31 cellular contexts compared by ENCODE assay signal in the genomic region with DNA sequence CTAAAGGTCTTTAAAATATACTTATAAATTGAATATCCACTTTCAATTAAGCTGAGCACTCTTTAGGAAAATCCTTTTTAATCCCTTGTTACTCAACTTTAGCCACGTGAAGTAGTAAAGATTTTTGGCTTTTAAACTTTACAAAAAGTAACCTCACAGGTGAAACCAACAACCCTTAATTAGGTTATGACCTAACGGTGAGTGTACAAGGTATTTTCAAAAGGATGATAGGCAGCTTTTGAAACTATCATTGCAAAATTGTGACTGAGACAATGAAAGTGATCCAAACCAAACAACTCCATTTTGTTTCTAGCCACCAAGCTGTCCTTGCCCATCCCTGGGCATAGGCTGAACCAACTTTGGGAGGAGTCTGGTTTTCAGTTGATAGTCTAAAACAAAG.
"Had no signal": no experiment of that assay in that cellular context is flagged by ENCODE, and none has a peak within 500 bp of the region (broad histone marks: within the 10 kb centered on the region; RNA-seq: fewer than 3 reads in every experiment).

No MANE protein-coding gene starts in this region.

- H3K27ac ChIP-seq: ascending aorta, VCaP had no signal

- H3K4me3 Mint-ChIP-seq: activated B cell treated with CpG ODN at 0.5 μM for 24 hours; activated CD4-positive, alpha-beta memory T cell treated with anti-CD3 and anti-CD28 coated beads for 36 hours; activated CD4-positive, alpha-beta T cell treated with anti-CD3 and anti-CD28 coated beads, Interleukin-2, amount 10 ng/mL, durations not matched to agents 24 days and 14 days; activated CD8-positive, alpha-beta T cell treated with anti-CD3 and anti-CD28 coated beads for 36 hours; activated naive CD4-positive, alpha-beta T cell treated with anti-CD3 and anti-CD28 coated beads, Interleukin-2, amount 10 ng/mL, durations not matched to agents 7 days and 5 days; activated naive CD4-positive, alpha-beta T cell treated with anti-CD3 and anti-CD28 coated beads, Interleukin-2, amount 50 U/mL, for 24 hours; activated naive CD8-positive, alpha-beta T cell; activated naive CD8-positive, alpha-beta T cell treated with anti-CD3 and anti-CD28 coated beads, Interleukin-2, amount 10 ng/mL, durations not matched to agents 7 days and 5 days; activated naive CD8-positive, alpha-beta T cell treated with anti-CD3 and anti-CD28 coated beads, Interleukin-2, amount 50 U/mL, for 24 hours; activated T-cell treated with anti-CD3 and anti-CD28 coated beads, Interleukin-2, amount 50 U/mL, for 24 hours; brain; T-helper 1 cell treated with Interleukin-12 subunit alpha and Interleukin-12 subunit beta and Interleukin-4 antibody, amounts not matched to agents 30 μg/mL and 1 μg/mL, for 36 hours; T-helper 2 cell treated with Interferon-gamma antibody and Interleukin-4, amounts not matched to agents 5 μg/mL and 100 μg/mL, for 36 hours had no signal

- H3K27ac Mint-ChIP-seq: activated B cell treated with CpG ODN at 0.5 μM for 24 hours; activated CD4-positive, alpha-beta memory T cell treated with anti-CD3 and anti-CD28 coated beads for 36 hours; activated CD4-positive, alpha-beta T cell treated with anti-CD3 and anti-CD28 coated beads, Interleukin-2, amount 10 ng/mL, durations not matched to agents 24 days and 14 days; activated CD8-positive, alpha-beta T cell treated with anti-CD3 and anti-CD28 coated beads for 36 hours; activated naive CD4-positive, alpha-beta T cell treated with anti-CD3 and anti-CD28 coated beads, Interleukin-2, amount 10 ng/mL, durations not matched to agents 7 days and 5 days; activated naive CD4-positive, alpha-beta T cell treated with anti-CD3 and anti-CD28 coated beads, Interleukin-2, amount 50 U/mL, for 24 hours; activated naive CD8-positive, alpha-beta T cell; activated naive CD8-positive, alpha-beta T cell treated with anti-CD3 and anti-CD28 coated beads, Interleukin-2, amount 10 ng/mL, durations not matched to agents 7 days and 5 days; activated naive CD8-positive, alpha-beta T cell treated with anti-CD3 and anti-CD28 coated beads, Interleukin-2, amount 50 U/mL, for 24 hours; activated T-cell treated with anti-CD3 and anti-CD28 coated beads, Interleukin-2, amount 50 U/mL, for 24 hours; activated T-helper 2 cell treated with anti-CD3 and anti-CD28 coated beads, Interferon-gamma antibody, Interleukin-2, Interleukin-4, amounts not matched to agents 10 μg/mL and 5 μg/mL and 100 μg/mL, durations not matched to agents 14 hours and 24 hours and 36 hours; brain; T-helper 1 cell treated with Interleukin-12 subunit alpha and Interleukin-12 subunit beta and Interleukin-4 antibody, amounts not matched to agents 30 μg/mL and 1 μg/mL, for 36 hours; T-helper 2 cell treated with Interferon-gamma antibody and Interleukin-4, amounts not matched to agents 5 μg/mL and 100 μg/mL, for 36 hours had no signal

- DNase-seq: activated B cell treated with CpG ODN at 0.5 μM for 24 hours; activated CD4-positive, alpha-beta memory T cell treated with anti-CD3 and anti-CD28 coated beads for 36 hours; activated CD4-positive, alpha-beta T cell treated with anti-CD3 and anti-CD28 coated beads for 4 hours; activated CD4-positive, alpha-beta T cell treated with anti-CD3 and anti-CD28 coated beads, Interleukin-2, amount 10 ng/mL, durations not matched to agents 24 days and 14 days; activated CD4-positive, alpha-beta T cell treated with anti-CD3 and anti-CD28 coated beads, Interleukin-2, amount 50 U/mL, for 1 hour; activated CD4-positive, alpha-beta T cell treated with anti-CD3 and anti-CD28 coated beads, Interleukin-2, amount 50 U/mL, for 4 hours; activated CD4-positive, CD25-positive, alpha-beta regulatory T cell treated with anti-CD3 and anti-CD28 coated beads, Interleukin-2, amount 50 U/mL, for 72 hours; activated CD8-positive, alpha-beta memory T cell treated with anti-CD3 and anti-CD28 coated beads, Interleukin-2, amount 50 U/mL, for 4 hours; activated CD8-positive, alpha-beta T cell treated with anti-CD3 and anti-CD28 coated beads for 36 hours; activated effector memory CD4-positive, alpha-beta T cell treated with Interleukin-2 at 50 U/mL for 16 hours; activated gamma-delta T cell; activated naive CD4-positive, alpha-beta T cell treated with anti-CD3 and anti-CD28 coated beads, Interleukin-2, amount 10 ng/mL, durations not matched to agents 7 days and 5 days; activated naive CD4-positive, alpha-beta T cell treated with Interleukin-2 at 50 U/mL for 16 hours; activated naive CD8-positive, alpha-beta T cell treated with anti-CD3 and anti-CD28 coated beads, Interleukin-2, amount 10 ng/mL, durations not matched to agents 7 days and 5 days; activated naive CD8-positive, alpha-beta T cell treated with anti-CD3 and anti-CD28 coated beads, Interleukin-2, amount 50 U/mL, for 24 hours; activated T-cell treated with anti-CD3 and anti-CD28 coated beads, Interleukin-2, amount 50 U/mL, for 24 hours; activated T-cell treated with anti-CD3 and anti-CD28 coated beads, Interleukin-2, amount 50 U/mL, for 48 hours; amygdala; anterior cingulate cortex; central memory CD4-positive, alpha-beta T cell; T-helper 1 cell; T-helper 2 cell; T-helper 9 cell had no signal

- H3K36me3 Mint-ChIP-seq: activated CD4-positive, alpha-beta memory T cell treated with anti-CD3 and anti-CD28 coated beads for 36 hours; activated naive CD4-positive, alpha-beta T cell treated with anti-CD3 and anti-CD28 coated beads, Interleukin-2, amount 10 ng/mL, durations not matched to agents 7 days and 5 days; activated naive CD4-positive, alpha-beta T cell treated with anti-CD3 and anti-CD28 coated beads, Interleukin-2, amount 50 U/mL, for 24 hours; activated naive CD8-positive, alpha-beta T cell; activated naive CD8-positive, alpha-beta T cell treated with anti-CD3 and anti-CD28 coated beads, Interleukin-2, amount 10 ng/mL, durations not matched to agents 7 days and 5 days; brain had no signal

- H3K27me3 ChIP-seq: ascending aorta had no signal

- H3K4me1 ChIP-seq: ascending aorta had no signal

- H3K9me3 ChIP-seq: ascending aorta had no signal

- H3K36me3 ChIP-seq: ascending aorta had no signal

- H3K4me1 Mint-ChIP-seq: activated B cell treated with CpG ODN at 0.5 μM for 24 hours; activated CD4-positive, alpha-beta T cell treated with anti-CD3 and anti-CD28 coated beads, Interleukin-2, amount 10 ng/mL, durations not matched to agents 24 days and 14 days; activated naive CD4-positive, alpha-beta T cell treated with anti-CD3 and anti-CD28 coated beads, Interleukin-2, amount 10 ng/mL, durations not matched to agents 7 days and 5 days; activated naive CD4-positive, alpha-beta T cell treated with anti-CD3 and anti-CD28 coated beads, Interleukin-2, amount 50 U/mL, for 24 hours; activated naive CD8-positive, alpha-beta T cell treated with anti-CD3 and anti-CD28 coated beads, Interleukin-2, amount 10 ng/mL, durations not matched to agents 7 days and 5 days; activated naive CD8-positive, alpha-beta T cell treated with anti-CD3 and anti-CD28 coated beads, Interleukin-2, amount 50 U/mL, for 24 hours; brain had no signal

- ATAC-seq: activated CD8-positive, alpha-beta T cell treated with anti-CD3 and anti-CD28 coated beads for 36 hours; activated naive CD8-positive, alpha-beta T cell treated with anti-CD3 and anti-CD28 coated beads, Interleukin-2, amount 50 U/mL, for 24 hours had no signal

- H3K4me3 ChIP-seq: ascending aorta had no signal

- H3K27me3 Mint-ChIP-seq: activated B cell treated with CpG ODN at 0.5 μM for 24 hours; activated CD4-positive, alpha-beta memory T cell treated with anti-CD3 and anti-CD28 coated beads for 36 hours; activated CD4-positive, alpha-beta T cell treated with anti-CD3 and anti-CD28 coated beads, Interleukin-2, amount 10 ng/mL, durations not matched to agents 24 days and 14 days; activated CD8-positive, alpha-beta T cell treated with anti-CD3 and anti-CD28 coated beads for 36 hours; activated naive CD4-positive, alpha-beta T cell treated with anti-CD3 and anti-CD28 coated beads, Interleukin-2, amount 10 ng/mL, durations not matched to agents 7 days and 5 days; activated naive CD4-positive, alpha-beta T cell treated with anti-CD3 and anti-CD28 coated beads, Interleukin-2, amount 50 U/mL, for 24 hours; activated naive CD8-positive, alpha-beta T cell; activated naive CD8-positive, alpha-beta T cell treated with anti-CD3 and anti-CD28 coated beads, Interleukin-2, amount 10 ng/mL, durations not matched to agents 7 days and 5 days; activated naive CD8-positive, alpha-beta T cell treated with anti-CD3 and anti-CD28 coated beads, Interleukin-2, amount 50 U/mL, for 24 hours; activated T-cell treated with anti-CD3 and anti-CD28 coated beads, Interleukin-2, amount 50 U/mL, for 24 hours; brain had no signal
